Comparison of ENCODE assay signal across 1 cellular context in genomic region chr3:51156147-51156546, GRCh38.
TF ChIP-seq lines count a peak whose summit lies in the region.

No MANE protein-coding gene starts in this region.

TF ChIP-seq in GM12878, 131 proteins besides CTCF, POLR2A, EP300 and RAD21 (continued from another document):
- TF ChIP-seq, protein P1, sequence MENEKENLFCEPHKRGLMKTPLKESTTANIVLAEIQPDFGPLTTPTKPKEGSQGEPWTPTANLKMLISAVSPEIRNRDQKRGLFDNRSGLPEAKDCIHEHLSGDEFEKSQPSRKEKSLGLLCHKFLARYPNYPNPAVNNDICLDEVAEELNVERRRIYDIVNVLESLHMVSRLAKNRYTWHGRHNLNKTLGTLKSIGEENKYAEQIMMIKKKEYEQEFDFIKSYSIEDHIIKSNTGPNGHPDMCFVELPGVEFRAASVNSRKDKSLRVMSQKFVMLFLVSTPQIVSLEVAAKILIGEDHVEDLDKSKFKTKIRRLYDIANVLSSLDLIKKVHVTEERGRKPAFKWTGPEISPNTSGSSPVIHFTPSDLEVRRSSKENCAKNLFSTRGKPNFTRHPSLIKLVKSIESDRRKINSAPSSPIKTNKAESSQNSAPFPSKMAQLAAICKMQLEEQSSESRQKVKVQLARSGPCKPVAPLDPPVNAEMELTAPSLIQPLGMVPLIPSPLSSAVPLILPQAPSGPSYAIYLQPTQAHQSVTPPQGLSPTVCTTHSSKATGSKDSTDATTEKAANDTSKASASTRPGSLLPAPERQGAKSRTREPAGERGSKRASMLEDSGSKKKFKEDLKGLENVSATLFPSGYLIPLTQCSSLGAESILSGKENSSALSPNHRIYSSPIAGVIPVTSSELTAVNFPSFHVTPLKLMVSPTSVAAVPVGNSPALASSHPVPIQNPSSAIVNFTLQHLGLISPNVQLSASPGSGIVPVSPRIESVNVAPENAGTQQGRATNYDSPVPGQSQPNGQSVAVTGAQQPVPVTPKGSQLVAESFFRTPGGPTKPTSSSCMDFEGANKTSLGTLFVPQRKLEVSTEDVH (IDR thresholded peaks at IDR 0.05; ENCODE audit: low read depth, partially characterized antibody): no peak
- TF ChIP-seq, protein P2, sequence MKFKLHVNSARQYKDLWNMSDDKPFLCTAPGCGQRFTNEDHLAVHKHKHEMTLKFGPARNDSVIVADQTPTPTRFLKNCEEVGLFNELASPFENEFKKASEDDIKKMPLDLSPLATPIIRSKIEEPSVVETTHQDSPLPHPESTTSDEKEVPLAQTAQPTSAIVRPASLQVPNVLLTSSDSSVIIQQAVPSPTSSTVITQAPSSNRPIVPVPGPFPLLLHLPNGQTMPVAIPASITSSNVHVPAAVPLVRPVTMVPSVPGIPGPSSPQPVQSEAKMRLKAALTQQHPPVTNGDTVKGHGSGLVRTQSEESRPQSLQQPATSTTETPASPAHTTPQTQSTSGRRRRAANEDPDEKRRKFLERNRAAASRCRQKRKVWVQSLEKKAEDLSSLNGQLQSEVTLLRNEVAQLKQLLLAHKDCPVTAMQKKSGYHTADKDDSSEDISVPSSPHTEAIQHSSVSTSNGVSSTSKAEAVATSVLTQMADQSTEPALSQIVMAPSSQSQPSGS (IDR thresholded peaks at IDR 0.05; ENCODE audit: low read length): no peak
- TF ChIP-seq FOS (IDR thresholded peaks at IDR 0.05; ENCODE audit: borderline replicate concordance, extremely low read depth, insufficient read length) (no peak), CHD2 (IDR thresholded peaks at IDR 0.05; ENCODE audit: borderline replicate concordance, low read depth, low read length) (no peak)
